Comparison of ENCODE assay signal across 20 cellular contexts in the genomic region with DNA sequence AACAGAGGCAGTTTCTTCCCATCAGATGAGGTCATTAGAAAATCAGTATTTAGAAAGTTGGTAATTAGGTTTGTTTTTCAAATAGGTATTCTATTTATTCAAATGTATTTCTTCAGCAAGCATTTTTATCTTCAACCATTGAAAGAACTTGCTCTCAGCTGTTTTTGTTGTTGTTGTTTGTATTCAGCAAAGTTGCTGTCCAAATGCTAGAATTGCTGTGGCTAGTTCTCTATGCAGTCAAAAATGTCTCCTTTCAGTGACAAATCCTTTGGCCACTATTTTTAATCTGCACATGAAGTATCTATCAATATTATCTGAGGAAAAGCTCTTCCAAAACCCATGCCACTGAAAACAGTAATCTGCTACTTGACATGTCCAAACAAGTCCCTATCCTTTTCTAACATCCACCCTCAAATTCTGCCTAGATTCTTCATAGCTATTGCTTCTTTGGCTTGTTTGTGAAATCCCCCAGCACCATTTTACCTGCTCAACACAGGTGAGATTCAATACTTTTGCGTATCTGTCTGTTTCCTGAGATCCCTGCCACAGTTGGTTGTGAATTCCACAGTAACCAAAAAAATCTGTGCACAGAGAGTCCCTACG.
A peak's percentile ranks its signal among the peaks of the same experiment; 100 is the strongest.
DNase-seq lines count a peak whose midpoint lies in the region; ATAC-seq, FAIRE-seq and TF ChIP-seq lines count a peak whose summit lies in the region.
"Had no signal": no experiment of that assay in that cellular context is flagged by ENCODE, and none has a peak within 500 bp of the region (broad histone marks: within the 10 kb centered on the region; RNA-seq: fewer than 3 reads in every experiment).

No MANE protein-coding gene starts in this region.

- H2BK15ac ChIP-seq in H9 (ENCODE audit: low read depth, low read length): no peak overlapping the region

- FAIRE-seq in keratinocyte (lab: Jason Lieb, UNC): peak; percentile 71
- FAIRE-seq: D721Med, K562 had no signal

- POLR2A ChIA-PET in naive thymus-derived CD4-positive, alpha-beta T cell (lab: Charles Lee): no interaction called here

- H2AK5ac ChIP-seq in H9 (ENCODE audit: insufficient read length, low read length): no peak overlapping the region

- no peak overlapping the region for H2BK20ac ChIP-seq in H9 (ENCODE audit: low read depth, low read length, poor library complexity, severe bottlenecking)

- no peak overlapping the region for H3K4me3 Mint-ChIP-seq in H9
- no peak overlapping the region for H3K4me3 Mint-ChIP-seq in naive thymus-derived CD4-positive, alpha-beta T cell
- H3K4me3 Mint-ChIP-seq: CD8-positive, alpha-beta T cell had no signal

- no peaks in the 10 kb centered on the region for H3K79me2 ChIP-seq in H9 (ENCODE audit: insufficient read depth, low read length)
- no peaks in the 10 kb centered on the region for H3K79me2 ChIP-seq in keratinocyte (ENCODE audit: control insufficient read depth, insufficient read depth, low read length)

- TF ChIP-seq CTCF in H9 (conservative IDR thresholded peaks at IDR 0.05) (no peak), keratinocyte (optimal IDR thresholded peaks at IDR 0.05 in 1 of 3, IDR thresholded peaks at IDR 0.05 in 1 of 3, conservative IDR thresholded peaks at IDR 0.05 in 1 of 3; ENCODE audit: extremely low read depth in 1 of 3, insufficient read depth in 2 of 3, low read length in 3 of 3) (no peak)

- H4K20me1 ChIP-seq in H9 (ENCODE audit: control insufficient read depth, insufficient read depth, insufficient read length) (no peaks in the 10 kb centered on the region), keratinocyte (ENCODE audit: control insufficient read depth, extremely low read depth, insufficient read depth, low read length) (no peaks in the 10 kb centered on the region)

- H3K9me3 ChIP-seq in H9 (ENCODE audit: control insufficient read depth, low read depth, low read length): no peaks in the 10 kb centered on the region
- no peaks in the 10 kb centered on the region for H3K9me3 ChIP-seq in keratinocyte (ENCODE audit: control insufficient read depth, low read depth, low read length)
- no peaks in the 10 kb centered on the region for H3K9me3 ChIP-seq in naive thymus-derived CD4-positive, alpha-beta T cell (ENCODE audit: control insufficient read depth in 2 of 3, low read length in 3 of 3)
- H3K9me3 ChIP-seq: BE2C, SJSA1 had no signal

- H3K9ac ChIP-seq in H9 (ENCODE audit: extremely low read depth, insufficient read length, low read length) (no peak overlapping the region), keratinocyte (ENCODE audit: control insufficient read depth, extremely low read depth, insufficient read depth, low read length) (no peak overlapping the region)

- H3K27ac ChIP-seq in H9 (ENCODE audit: insufficient read length, low read depth, low read length) (no peak overlapping the region), keratinocyte (ENCODE audit: control insufficient read depth, insufficient read depth, low read length) (no peak overlapping the region)
- H3K27ac ChIP-seq in naive thymus-derived CD4-positive, alpha-beta T cell (ENCODE audit: low read depth, low read length): no peak overlapping the region
- H3K27ac ChIP-seq: RWPE1, SJSA1 had no signal

- TF ChIP-seq EP300 in Ishikawa (IDR thresholded peaks at IDR 0.05; ENCODE audit: borderline replicate concordance): no peak

- dilution Hi-C loops in keratinocyte (cut with MboI; ENCODE audit: extremely low pct_ligation_motif_present, low sequenced_read_pairs): no loop called here

- H3K4me1 Mint-ChIP-seq in H9: peaks cover 9 to 11% of the 10 kb centered on the region in 2 experiments
- no peaks in the 10 kb centered on the region for H3K4me1 Mint-ChIP-seq in naive thymus-derived CD4-positive, alpha-beta T cell

- H3K4me1 ChIP-seq in H9 (ENCODE audit: insufficient read depth, low read length): no peaks in the 10 kb centered on the region
- peaks cover 10% of the 10 kb centered on the region for H3K4me1 ChIP-seq in keratinocyte (ENCODE audit: control insufficient read depth, extremely low read depth, insufficient read depth, low read length)
- no peaks in the 10 kb centered on the region for H3K4me1 ChIP-seq in naive thymus-derived CD4-positive, alpha-beta T cell (ENCODE audit: control insufficient read depth in 2 of 2, insufficient read depth in 2 of 2, low read length in 2 of 2)
- H3K4me1 ChIP-seq: BE2C, SJSA1 had no signal

- H3T11ph ChIP-seq in H9 (ENCODE audit: low read length): no peak overlapping the region

- no peaks in the 10 kb centered on the region for H3K27me3 Mint-ChIP-seq in H9 (ENCODE audit: low read depth)
- H3K27me3 Mint-ChIP-seq in naive thymus-derived CD4-positive, alpha-beta T cell: no peaks in the 10 kb centered on the region

- no peak overlapping the region for H4K91ac ChIP-seq in H9 (ENCODE audit: insufficient read length, low read depth, low read length)

- H3K4ac ChIP-seq in H9 (ENCODE audit: low read depth, low read length): no peak overlapping the region

- no peak overlapping the region for H3K4me2 ChIP-seq in H9 (ENCODE audit: insufficient read depth, insufficient read length, low read length)
- peak overlapping the region; percentile 67 for H3K4me2 ChIP-seq in keratinocyte (ENCODE audit: control insufficient read depth, extremely low read depth, insufficient read depth, low read depth, low read length)

- peaks cover 4 to 6% of the 10 kb centered on the region in 2 experiments; a peak in 3 of 5 replicates for H3K9me3 Mint-ChIP-seq in H9
- peaks cover 0 to 14% (median 7%) of the 10 kb centered on the region in 11 donors for H3K9me3 Mint-ChIP-seq in naive thymus-derived CD4-positive, alpha-beta T cell

- no peak overlapping the region for H2BK120ac ChIP-seq in H9 (ENCODE audit: low read depth, low read length, poor library complexity, severe bottlenecking)

- no peaks in the 10 kb centered on the region for H3K36me3 ChIP-seq in keratinocyte (ENCODE audit: control insufficient read depth in 2 of 2, extremely low read depth in 1 of 2, insufficient read depth in 2 of 2, low read length in 2 of 2)
- no peaks in the 10 kb centered on the region for H3K36me3 ChIP-seq in naive thymus-derived CD4-positive, alpha-beta T cell (ENCODE audit: control insufficient read depth in 2 of 3, insufficient read depth in 3 of 3, low read length in 3 of 3)
- H3K36me3 ChIP-seq: BE2C, SJSA1 had no signal

- no peak for TF ChIP-seq RAD21 in Ishikawa (IDR thresholded peaks at IDR 0.05; ENCODE audit: low read depth)

- H4K5ac ChIP-seq in H9 (ENCODE audit: insufficient read length, low read depth, low read length): no peak overlapping the region

- no CpG with 5 or more reads among the region's 2 CpGs for WGBS in H9 (ENCODE audit: extremely low coverage, insufficient read length, low lambda C conversion rate)

- peak overlapping the region in 1 of 3 experiments; percentile 10 for H3K4me3 ChIP-seq in keratinocyte (ENCODE audit: control insufficient read depth in 2 of 3, extremely low read depth in 1 of 3, insufficient read depth in 2 of 3, low read depth in 1 of 3, low read length in 3 of 3)
- H3K4me3 ChIP-seq in naive thymus-derived CD4-positive, alpha-beta T cell (ENCODE audit: low read length): no peak overlapping the region
- H3K4me3 ChIP-seq: K562, SJSA1 had no signal

- ATAC-seq in naive thymus-derived CD4-positive, alpha-beta T cell: no peak
- ATAC-seq: CD8-positive, alpha-beta T cell; K562 had no signal

- H2AFZ ChIP-seq in H9 (ENCODE audit: low read length) (no peak overlapping the region), keratinocyte (ENCODE audit: control insufficient read depth, low read length) (peak overlapping the region; percentile 89)

- H4K8ac ChIP-seq in H9 (replicated peaks; ENCODE audit: insufficient read length, low read depth, low read length): no peak overlapping the region

- no peaks in the 10 kb centered on the region for H3K79me1 ChIP-seq in H9 (ENCODE audit: insufficient read depth, low read depth, low read length, poor library complexity, severe bottlenecking)

- DNase-seq in H9 (no peak), astrocyte of the hippocampus (ENCODE audit: low read depth, low spot score) (peak; percentile 2), keratinocyte (ENCODE audit: low read depth, low spot score) (peak; percentile 4), hepatic stellate cell (ENCODE audit: low spot score) (no peak), RPMI8226 (no peak)
- no peak for DNase-seq in naive thymus-derived CD4-positive, alpha-beta T cell
- no peak for DNase-seq in stimulated activated CD4-positive, alpha-beta T cell treated with anti-CD3 and anti-CD28 coated beads, Interleukin-15, amount 100 ng/mL, for 24 hours
- DNase-seq: BE2C; CD8-positive, alpha-beta T cell; DMS79 treated with DMSO at 0.1 percent for 48 hours; NCI-H1436 treated with DMSO at 0.1 percent for 48 hours; NCI-H2029 treated with DMSO at 0.1 percent for 48 hours; NCI-H345; NCI-H526 treated with DMSO at 0.1 percent for 48 hours; NK-92 treated with Interleukin-12 subunit alpha and Interleukin-12 subunit beta, amount 100 ng/mL, for 24 hours had no signal

- H3K27ac Mint-ChIP-seq in H9: peak overlapping the region in 2 of 3 experiments; percentile 46 to 88; a peak in 4 of 7 replicates
- no peak overlapping the region for H3K27ac Mint-ChIP-seq in naive thymus-derived CD4-positive, alpha-beta T cell
- H3K27ac Mint-ChIP-seq: CD8-positive, alpha-beta T cell had no signal

- no peak overlapping the region for H3K56ac ChIP-seq in H9 (ENCODE audit: insufficient read length, low read depth, low read length)

- no peak overlapping the region for H3K18ac ChIP-seq in H9 (ENCODE audit: insufficient read length, low read depth, low read length)

- H3K14ac ChIP-seq in H9 (ENCODE audit: insufficient read depth, low read length): no peak overlapping the region

- H3K36me3 Mint-ChIP-seq in H9 (ENCODE audit: insufficient read depth in 1 of 3, low read depth in 3 of 3): no peaks in the 10 kb centered on the region
- H3K36me3 Mint-ChIP-seq in naive thymus-derived CD4-positive, alpha-beta T cell: no peaks in the 10 kb centered on the region
- H3K36me3 Mint-ChIP-seq: CD8-positive, alpha-beta T cell had no signal

- no peak overlapping the region for H2BK5ac ChIP-seq in H9 (ENCODE audit: insufficient read length, low read length)

- no peak overlapping the region for H3K23ac ChIP-seq in H9 (ENCODE audit: insufficient read length, low read depth, low read length)

- intact Hi-C loops in naive thymus-derived CD4-positive, alpha-beta T cell (cut with micrococcal nuclease): loop anchor here in 1 of 2 donors (5.0 kb wide), 1 partner anchor 202 kb away; no protein-coding TSS in a partner anchor

- no peaks in the 10 kb centered on the region for H3K27me3 ChIP-seq in H9 (ENCODE audit: insufficient read depth, low read length)
- no peaks in the 10 kb centered on the region for H3K27me3 ChIP-seq in keratinocyte (ENCODE audit: control insufficient read depth, extremely low read depth, insufficient read depth, low read length)
- H3K27me3 ChIP-seq in naive thymus-derived CD4-positive, alpha-beta T cell (ENCODE audit: control insufficient read depth in 2 of 2, insufficient read depth in 2 of 2, low read length in 2 of 2): no peaks in the 10 kb centered on the region
- H3K27me3 ChIP-seq: BE2C, SJSA1 had no signal

- no peaks in the 10 kb centered on the region for H3K9me1 ChIP-seq in keratinocyte (ENCODE audit: control insufficient read depth, extremely low read depth, insufficient read depth, low read length)

- H3K23me2 ChIP-seq in H9 (ENCODE audit: insufficient read length, low read depth, low read length, poor library complexity, severe bottlenecking): no peaks in the 10 kb centered on the region

- H2BK12ac ChIP-seq in H9 (ENCODE audit: insufficient read length, low read depth, low read length): no peak overlapping the region

- CTCF ChIA-PET in naive thymus-derived CD4-positive, alpha-beta T cell (lab: Charles Lee): no interaction called here

Comparison
In these comparisons a context has a peak if more than half of its experiments do, and no peak if none do; other contexts are left out.
1. DNase-seq: peak in astrocyte of the hippocampus (single experiment) and keratinocyte (single experiment); none in H9 (single experiment), naive thymus-derived CD4-positive, alpha-beta T cell (0 of 9), hepatic stellate cell (single experiment), RPMI8226 (single experiment) and stimulated activated CD4-positive, alpha-beta T cell treated with anti-CD3 and anti-CD28 coated beads, Interleukin-15, amount 100 ng/mL, for 24 hours (single experiment).
2. H3K27ac Mint-ChIP-seq: peak in H9 (2 of 3); none in naive thymus-derived CD4-positive, alpha-beta T cell (0 of 9).